ENCODE assay signal across 11 cellular contexts in genomic region chr6:30670760-30671527, GRCh38. TPM values are rescaled to one million over a fixed set of nuclear protein-coding genes. Genes with fewer than 3 reads are reported as not detected.
DNase-seq lines count a peak whose midpoint lies in the region; ATAC-seq, FAIRE-seq and TF ChIP-seq lines count a peak whose summit lies in the region.
"Had no signal": no experiment of that assay in that cellular context is flagged by ENCODE, and none has a peak within 500 bp of the region (broad histone marks: within the 10 kb centered on the region; RNA-seq: fewer than 3 reads in every experiment).

No MANE protein-coding gene starts in this region.

- H3K27ac Mint-ChIP-seq in IgD-negative memory B cell = peak overlapping the region in 2 of 3 donors; percentile 63 to 64
- H3K27ac Mint-ChIP-seq in astrocyte (ENCODE audit: unreplicated experiment) = peak overlapping the region; percentile 72
- H3K27ac Mint-ChIP-seq in natural killer cell treated with Interleukin-12 subunit alpha and Interleukin-12 subunit beta and Interleukin-15 and Interleukin-18, amount 100 ng/mL, for 72 hours = peak overlapping the region; percentile 29 to 39

- H3K9me3 ChIP-seq in astrocyte (ENCODE audit: insufficient read depth, low read depth, low read length) = no peaks in the 10 kb centered on the region
- H3K9me3 ChIP-seq: tibial nerve had no signal

- H3K4me3 Mint-ChIP-seq in IgD-negative memory B cell (peak overlapping the region; percentile 66 to 84 (median 75)), astrocyte (ENCODE audit: unreplicated experiment) (peak overlapping the region; percentile 94)
- H3K4me3 Mint-ChIP-seq in natural killer cell treated with Interleukin-12 subunit alpha and Interleukin-12 subunit beta and Interleukin-15 and Interleukin-18, amount 100 ng/mL, for 72 hours = peak overlapping the region; percentile 76

- DNase-seq in DMS114 treated with DMSO at 0.1 percent for 48 hours (lab: John Stamatoyannopoulos, UW; ENCODE audit: unreplicated experiment) (peak; percentile 45), astrocyte (ENCODE audit: low read depth) (no peak), mesenteric fat pad (ENCODE audit: low spot score) (no peak), SIG-M5 treated with dmso at 0.1 percent for 504 hours (lab: John Stamatoyannopoulos, UW; ENCODE audit: unreplicated experiment) (no peak), germinal center (ENCODE audit: low spot score) (no peak)
- DNase-seq in natural killer cell treated with Interleukin-12 subunit alpha and Interleukin-12 subunit beta and Interleukin-15 and Interleukin-18, amount 100 ng/mL, for 72 hours (ENCODE audit: low spot score) = no peak
- DNase-seq: NCI-H2029, T-helper 9 cell had no signal

- no peak overlapping the region for H3K4me3 ChIP-seq in astrocyte (ENCODE audit: insufficient read depth, low read depth, low read length)

- H3K36me3 ChIP-seq in astrocyte (ENCODE audit: insufficient read depth, low read length) = peaks cover 19% of the 10 kb centered on the region

- TF ChIP-seq CTCF in astrocyte (IDR thresholded peaks at IDR 0.05; ENCODE audit: insufficient read depth, low read depth, low read length) = peak; percentile 25

- peaks cover 30% of the 10 kb centered on the region for H3K79me2 ChIP-seq in astrocyte (ENCODE audit: insufficient read depth, low read length)

- no peak overlapping the region for H3K27ac ChIP-seq in astrocyte (ENCODE audit: low read depth, low read length)

- H3K4me1 ChIP-seq in astrocyte (ENCODE audit: insufficient read depth, low read length) = peaks cover 5% of the 10 kb centered on the region

- H3K36me3 Mint-ChIP-seq in IgD-negative memory B cell (peaks cover 3% of the 10 kb centered on the region), astrocyte (ENCODE audit: low read depth, unreplicated experiment) (peaks cover 10% of the 10 kb centered on the region)
- peaks cover 8% of the 10 kb centered on the region for H3K36me3 Mint-ChIP-seq in natural killer cell treated with Interleukin-12 subunit alpha and Interleukin-12 subunit beta and Interleukin-15 and Interleukin-18, amount 100 ng/mL, for 72 hours

- ATAC-seq in natural killer cell treated with Interleukin-12 subunit alpha and Interleukin-12 subunit beta and Interleukin-15 and Interleukin-18, amount 100 ng/mL, for 72 hours = no peak
- no peak for ATAC-seq in GM18511 (IDR thresholded peaks at IDR 0.05; ENCODE audit: unreplicated experiment)

- H3K9ac ChIP-seq in astrocyte (ENCODE audit: low read length) = peak overlapping the region; percentile 92

- H3K4me1 Mint-ChIP-seq in IgD-negative memory B cell (peaks cover 10 to 19% (median 18%) of the 10 kb centered on the region in 3 donors), astrocyte (ENCODE audit: low read depth, unreplicated experiment) (peaks cover 9% of the 10 kb centered on the region)
- peaks cover 16 to 29% of the 10 kb centered on the region in 2 donors for H3K4me1 Mint-ChIP-seq in natural killer cell treated with Interleukin-12 subunit alpha and Interleukin-12 subunit beta and Interleukin-15 and Interleukin-18, amount 100 ng/mL, for 72 hours (ENCODE audit: low read depth in 2 of 2)

- peaks cover 7% of the 10 kb centered on the region for H4K20me1 ChIP-seq in astrocyte (ENCODE audit: insufficient read depth, low read length)

- no peak for FAIRE-seq in astrocyte (lab: Jason Lieb, UNC)

- H3K9me3 Mint-ChIP-seq in IgD-negative memory B cell (no peaks in the 10 kb centered on the region), astrocyte (ENCODE audit: unreplicated experiment) (no peaks in the 10 kb centered on the region)
- H3K9me3 Mint-ChIP-seq in natural killer cell treated with Interleukin-12 subunit alpha and Interleukin-12 subunit beta and Interleukin-15 and Interleukin-18, amount 100 ng/mL, for 72 hours = no peaks in the 10 kb centered on the region

- no peaks in the 10 kb centered on the region for H3K27me3 ChIP-seq in astrocyte (ENCODE audit: insufficient read depth, low read length)
- H3K27me3 ChIP-seq: tibial nerve had no signal

- peak overlapping the region; percentile 97 for H3K4me2 ChIP-seq in astrocyte (ENCODE audit: low read length)

- no peak overlapping the region for H2AFZ ChIP-seq in astrocyte (ENCODE audit: low read depth, low read length)

- H3K27me3 Mint-ChIP-seq in IgD-negative memory B cell = peaks cover 2% of the 10 kb centered on the region
- no peaks in the 10 kb centered on the region for H3K27me3 Mint-ChIP-seq in astrocyte (ENCODE audit: low read depth, unreplicated experiment)
- no peaks in the 10 kb centered on the region for H3K27me3 Mint-ChIP-seq in natural killer cell treated with Interleukin-12 subunit alpha and Interleukin-12 subunit beta and Interleukin-15 and Interleukin-18, amount 100 ng/mL, for 72 hours

RNA-seq across cellular contexts. Expression of gene DHX16, which starts 1.9 kb away (rescaled TPM):
- polyA plus RNA-seq in IgD-negative memory B cell = 21.6 TPM
- total RNA-seq in astrocyte (29.3 and 30.0 TPM in 2 replicates), mesenteric fat pad (27.2 TPM)
- total RNA-seq in natural killer cell treated with Interleukin-12 subunit alpha and Interleukin-12 subunit beta and Interleukin-15 and Interleukin-18, amount 100 ng/mL, for 72 hours = 10 to 100 TPM; 50.7 to 64.2 TPM

RNA-seq across cellular contexts. Expression of gene PPP1R18, which starts 15.5 kb away (rescaled TPM):
- 91.7 TPM for polyA plus RNA-seq in IgD-negative memory B cell
- total RNA-seq in astrocyte (145 and 156 TPM in 2 replicates), mesenteric fat pad (87.0 TPM)
- 100 to 1,000 TPM; 168 to 271 TPM for total RNA-seq in natural killer cell treated with Interleukin-12 subunit alpha and Interleukin-12 subunit beta and Interleukin-15 and Interleukin-18, amount 100 ng/mL, for 72 hours

RNA-seq across cellular contexts. Expression of gene NRM, which starts 19.8 kb away (rescaled TPM):
- 56.1 TPM for polyA plus RNA-seq in IgD-negative memory B cell
- total RNA-seq in astrocyte = 12.2 and 12.8 TPM in 2 replicates
- 10 to 100 TPM; 11.7 to 24.2 TPM for total RNA-seq in natural killer cell treated with Interleukin-12 subunit alpha and Interleukin-12 subunit beta and Interleukin-15 and Interleukin-18, amount 100 ng/mL, for 72 hours
- total RNA-seq in mesenteric fat pad = 7.3 TPM

RNA-seq across cellular contexts. Expression of gene C6orf136, which starts 24.0 kb away (rescaled TPM):
- polyA plus RNA-seq in IgD-negative memory B cell = 26.9 TPM
- total RNA-seq in astrocyte (12.0 and 12.7 TPM in 2 replicates), mesenteric fat pad (12.4 TPM)
- 10 to 100 TPM; 29.6 to 32.5 TPM for total RNA-seq in natural killer cell treated with Interleukin-12 subunit alpha and Interleukin-12 subunit beta and Interleukin-15 and Interleukin-18, amount 100 ng/mL, for 72 hours

RNA-seq across cellular contexts. Expression of gene ATAT1, which starts 44.3 kb away (rescaled TPM):
- 2.0 TPM for polyA plus RNA-seq in IgD-negative memory B cell
- total RNA-seq in astrocyte = 15.7 and 16.6 TPM in 2 replicates
- total RNA-seq in natural killer cell treated with Interleukin-12 subunit alpha and Interleukin-12 subunit beta and Interleukin-15 and Interleukin-18, amount 100 ng/mL, for 72 hours = 10 to 100 TPM in 1 of 2 donors, 1 to 10 TPM in 1; 7.3 to 15.8 TPM
- 8.4 TPM for total RNA-seq in mesenteric fat pad
